ENCODE assay signal across 8 cellular contexts in the genomic region with DNA sequence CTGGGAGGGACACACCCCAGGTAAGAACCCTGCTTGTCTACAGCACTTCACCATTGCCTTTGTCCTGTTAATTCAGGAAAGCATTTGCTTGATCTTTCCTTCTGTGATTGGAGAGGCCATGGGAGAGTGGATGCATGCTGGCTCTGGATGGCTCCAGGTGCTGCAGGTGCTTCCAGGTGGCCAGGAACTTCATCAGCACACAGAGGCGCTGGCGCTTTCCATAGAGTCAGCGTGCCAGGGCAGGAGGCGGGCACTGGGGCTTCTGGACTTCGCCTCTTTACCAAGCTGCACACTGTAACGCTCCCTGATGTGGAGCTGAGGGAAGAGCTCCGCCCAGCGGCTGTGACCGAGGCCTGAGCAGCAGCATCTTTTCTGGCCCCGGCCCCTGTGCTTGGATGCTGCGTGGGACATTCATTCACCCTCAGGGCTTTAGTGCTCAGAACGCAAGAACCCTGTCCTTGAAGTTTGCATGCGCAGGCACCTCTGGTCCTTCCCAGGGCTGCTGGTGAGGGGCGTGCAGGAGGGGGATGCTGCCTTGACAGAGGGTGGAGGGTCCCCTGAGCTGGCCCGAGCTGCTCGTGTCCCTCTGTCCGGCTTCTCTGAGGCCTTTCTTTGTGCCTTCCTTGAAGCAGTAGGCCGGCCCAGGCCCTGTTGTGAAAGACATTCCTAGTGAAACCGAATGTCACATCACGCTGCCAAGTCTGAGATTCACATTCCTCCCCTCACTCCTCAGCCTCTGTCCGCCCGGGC. TPM values are rescaled to one million over a fixed set of nuclear protein-coding genes. Genes with fewer than 3 reads are reported as not detected.
A peak's percentile ranks its signal among the peaks of the same experiment; 100 is the strongest.
DNase-seq lines count a peak whose midpoint lies in the region; ATAC-seq, FAIRE-seq and TF ChIP-seq lines count a peak whose summit lies in the region.

No MANE protein-coding gene starts in this region.

- H3K9ac ChIP-seq in astrocyte (ENCODE audit: low read length) (no peak overlapping the region), liver (ENCODE audit: low read depth in 1 of 2, low read length in 2 of 2) (no peak overlapping the region)

- no peaks in the 10 kb centered on the region for H4K20me1 ChIP-seq in astrocyte (ENCODE audit: insufficient read depth, low read length)

- H3K27ac ChIP-seq in astrocyte (ENCODE audit: low read depth, low read length) (no peak overlapping the region), liver (ENCODE audit: low read depth in 1 of 2, low read length in 2 of 2) (no peak overlapping the region)

- H3K4me3 ChIP-seq in astrocyte (ENCODE audit: insufficient read depth, low read depth, low read length) (no peak overlapping the region), liver (ENCODE audit: low read depth in 1 of 3, low read length in 3 of 3) (no peak overlapping the region)

- H3K27ac Mint-ChIP-seq in stimulated activated naive CD8-positive, alpha-beta T cell treated with anti-CD3 and anti-CD28 coated beads, Interleukin-15, Interleukin-2, amounts not matched to agents 100 ng/mL and 50 ng/mL, for 24 hours: peak overlapping the region; percentile 98
- H3K27ac Mint-ChIP-seq in stimulated activated naive CD8-positive, alpha-beta T cell treated with anti-CD3 and anti-CD28 coated beads, Interleukin-15, amount 100 ng/mL, for 72 hours: peak overlapping the region in 1 of 2 donors; percentile 71
- no peak overlapping the region for H3K27ac Mint-ChIP-seq in astrocyte (ENCODE audit: unreplicated experiment)

- H3K9me3 ChIP-seq in astrocyte (ENCODE audit: insufficient read depth, low read depth, low read length) (no peaks in the 10 kb centered on the region), liver (ENCODE audit: control insufficient read depth in 4 of 4, low read length in 3 of 4) (no peaks in the 10 kb centered on the region)

- H3K36me3 ChIP-seq in astrocyte (ENCODE audit: insufficient read depth, low read length) (no peaks in the 10 kb centered on the region), liver (ENCODE audit: control insufficient read depth in 4 of 4, insufficient read depth in 3 of 4, low read depth in 1 of 4, low read length in 3 of 4) (no peaks in the 10 kb centered on the region)

- 68% methylated on average over 22 of the region's 22 CpGs for WGBS in liver

- no peaks in the 10 kb centered on the region for H3K9me3 Mint-ChIP-seq in stimulated activated naive CD8-positive, alpha-beta T cell treated with anti-CD3 and anti-CD28 coated beads, Interleukin-15, Interleukin-2, amounts not matched to agents 100 ng/mL and 50 ng/mL, for 24 hours
- H3K9me3 Mint-ChIP-seq in stimulated activated naive CD8-positive, alpha-beta T cell treated with anti-CD3 and anti-CD28 coated beads, Interleukin-15, amount 100 ng/mL, for 72 hours: no peaks in the 10 kb centered on the region
- peaks cover 17% of the 10 kb centered on the region for H3K9me3 Mint-ChIP-seq in astrocyte (ENCODE audit: unreplicated experiment)

- TF ChIP-seq RAD21 in liver (IDR thresholded peaks at IDR 0.05): peak; percentile 18 to 40

- H3K4me2 ChIP-seq in astrocyte (ENCODE audit: low read length): no peak overlapping the region

- H3K4me3 Mint-ChIP-seq in stimulated activated naive CD8-positive, alpha-beta T cell treated with anti-CD3 and anti-CD28 coated beads, Interleukin-15, Interleukin-2, amounts not matched to agents 100 ng/mL and 50 ng/mL, for 24 hours: no peak overlapping the region
- H3K4me3 Mint-ChIP-seq in stimulated activated naive CD8-positive, alpha-beta T cell treated with anti-CD3 and anti-CD28 coated beads, Interleukin-15, amount 100 ng/mL, for 72 hours: no peak overlapping the region
- H3K4me3 Mint-ChIP-seq in astrocyte (ENCODE audit: unreplicated experiment): no peak overlapping the region

- H3K27me3 ChIP-seq in astrocyte (ENCODE audit: insufficient read depth, low read length) (no peaks in the 10 kb centered on the region), liver (ENCODE audit: control insufficient read depth in 4 of 4, insufficient read depth in 4 of 4, low read length in 3 of 4) (no peaks in the 10 kb centered on the region)

- no peak for DNase-seq in stimulated activated naive CD8-positive, alpha-beta T cell treated with anti-CD3 and anti-CD28 coated beads, Interleukin-15, amount 100 ng/mL, for 72 hours
- DNase-seq in astrocyte (ENCODE audit: low read depth): peak; percentile 43
- no peak for DNase-seq in stimulated activated CD4-positive, alpha-beta T cell treated with anti-CD3 and anti-CD28 coated beads, Interleukin-15, amount 100 ng/mL, for 24 hours
- no peak for DNase-seq in amygdala (lab: John Stamatoyannopoulos, UW)

- peaks cover 38% of the 10 kb centered on the region for H3K4me1 Mint-ChIP-seq in stimulated activated naive CD8-positive, alpha-beta T cell treated with anti-CD3 and anti-CD28 coated beads, Interleukin-15, Interleukin-2, amounts not matched to agents 100 ng/mL and 50 ng/mL, for 24 hours (ENCODE audit: low read depth)
- H3K4me1 Mint-ChIP-seq in stimulated activated naive CD8-positive, alpha-beta T cell treated with anti-CD3 and anti-CD28 coated beads, Interleukin-15, amount 100 ng/mL, for 72 hours: peaks cover 44% of the 10 kb centered on the region
- H3K4me1 Mint-ChIP-seq in astrocyte (ENCODE audit: low read depth, unreplicated experiment): peaks cover 6% of the 10 kb centered on the region

- no peak for TF ChIP-seq CTCF in astrocyte (IDR thresholded peaks at IDR 0.05; ENCODE audit: insufficient read depth, low read depth, low read length)
- no peak for TF ChIP-seq CTCF in liver (IDR thresholded peaks at IDR 0.05; ENCODE audit: low read depth, low read length, missing input control)

- H2AFZ ChIP-seq in astrocyte (ENCODE audit: low read depth, low read length): no peak overlapping the region

- peaks cover 4% of the 10 kb centered on the region for H3K4me1 ChIP-seq in astrocyte (ENCODE audit: insufficient read depth, low read length)
- H3K4me1 ChIP-seq in liver (ENCODE audit: control insufficient read depth in 4 of 4, insufficient read depth in 4 of 4, low read length in 3 of 4): peaks cover 0 to 4% (median 0%) of the 10 kb centered on the region in 4 donors

- H3K79me2 ChIP-seq in astrocyte (ENCODE audit: insufficient read depth, low read length): no peaks in the 10 kb centered on the region

- no peak for FAIRE-seq in astrocyte (lab: Jason Lieb, UNC)

- peaks cover 6% of the 10 kb centered on the region for H3K36me3 Mint-ChIP-seq in stimulated activated naive CD8-positive, alpha-beta T cell treated with anti-CD3 and anti-CD28 coated beads, Interleukin-15, Interleukin-2, amounts not matched to agents 100 ng/mL and 50 ng/mL, for 24 hours (ENCODE audit: low read depth)
- H3K36me3 Mint-ChIP-seq in astrocyte (ENCODE audit: low read depth, unreplicated experiment): peaks cover 4% of the 10 kb centered on the region

- ATAC-seq in stimulated activated naive CD8-positive, alpha-beta T cell treated with anti-CD3 and anti-CD28 coated beads, Interleukin-15, amount 100 ng/mL, for 72 hours: no peak
- ATAC-seq in HG02981 (IDR thresholded peaks at IDR 0.05; ENCODE audit: unreplicated experiment) (no peak), HG02610 (IDR thresholded peaks at IDR 0.05; ENCODE audit: unreplicated experiment) (no peak)

- H3K27me3 Mint-ChIP-seq in stimulated activated naive CD8-positive, alpha-beta T cell treated with anti-CD3 and anti-CD28 coated beads, Interleukin-15, Interleukin-2, amounts not matched to agents 100 ng/mL and 50 ng/mL, for 24 hours: no peaks in the 10 kb centered on the region
- no peaks in the 10 kb centered on the region for H3K27me3 Mint-ChIP-seq in stimulated activated naive CD8-positive, alpha-beta T cell treated with anti-CD3 and anti-CD28 coated beads, Interleukin-15, amount 100 ng/mL, for 72 hours
- peaks cover 10% of the 10 kb centered on the region for H3K27me3 Mint-ChIP-seq in astrocyte (ENCODE audit: low read depth, unreplicated experiment)

TF ChIP-seq in liver, 16 proteins besides CTCF, POLR2A, EP300 and RAD21:
- TF ChIP-seq JUND (IDR thresholded peaks at IDR 0.05) (no peak), FOXA2 (IDR thresholded peaks at IDR 0.05) (no peak), HNF4A (conservative IDR thresholded peaks at IDR 0.05) (no peak), RXRA (IDR thresholded peaks at IDR 0.05) (no peak), YY1 (IDR thresholded peaks at IDR 0.05) (no peak), HNF4G (IDR thresholded peaks at IDR 0.05) (no peak)
- TF ChIP-seq, protein P1, sequence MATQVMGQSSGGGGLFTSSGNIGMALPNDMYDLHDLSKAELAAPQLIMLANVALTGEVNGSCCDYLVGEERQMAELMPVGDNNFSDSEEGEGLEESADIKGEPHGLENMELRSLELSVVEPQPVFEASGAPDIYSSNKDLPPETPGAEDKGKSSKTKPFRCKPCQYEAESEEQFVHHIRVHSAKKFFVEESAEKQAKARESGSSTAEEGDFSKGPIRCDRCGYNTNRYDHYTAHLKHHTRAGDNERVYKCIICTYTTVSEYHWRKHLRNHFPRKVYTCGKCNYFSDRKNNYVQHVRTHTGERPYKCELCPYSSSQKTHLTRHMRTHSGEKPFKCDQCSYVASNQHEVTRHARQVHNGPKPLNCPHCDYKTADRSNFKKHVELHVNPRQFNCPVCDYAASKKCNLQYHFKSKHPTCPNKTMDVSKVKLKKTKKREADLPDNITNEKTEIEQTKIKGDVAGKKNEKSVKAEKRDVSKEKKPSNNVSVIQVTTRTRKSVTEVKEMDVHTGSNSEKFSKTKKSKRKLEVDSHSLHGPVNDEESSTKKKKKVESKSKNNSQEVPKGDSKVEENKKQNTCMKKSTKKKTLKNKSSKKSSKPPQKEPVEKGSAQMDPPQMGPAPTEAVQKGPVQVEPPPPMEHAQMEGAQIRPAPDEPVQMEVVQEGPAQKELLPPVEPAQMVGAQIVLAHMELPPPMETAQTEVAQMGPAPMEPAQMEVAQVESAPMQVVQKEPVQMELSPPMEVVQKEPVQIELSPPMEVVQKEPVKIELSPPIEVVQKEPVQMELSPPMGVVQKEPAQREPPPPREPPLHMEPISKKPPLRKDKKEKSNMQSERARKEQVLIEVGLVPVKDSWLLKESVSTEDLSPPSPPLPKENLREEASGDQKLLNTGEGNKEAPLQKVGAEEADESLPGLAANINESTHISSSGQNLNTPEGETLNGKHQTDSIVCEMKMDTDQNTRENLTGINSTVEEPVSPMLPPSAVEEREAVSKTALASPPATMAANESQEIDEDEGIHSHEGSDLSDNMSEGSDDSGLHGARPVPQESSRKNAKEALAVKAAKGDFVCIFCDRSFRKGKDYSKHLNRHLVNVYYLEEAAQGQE (IDR thresholded peaks at IDR 0.05): no peak

RNA-seq across cellular contexts. Expression of a gene that starts 1.6 kb away (rescaled TPM):
- total RNA-seq in astrocyte: 8.6 and 13.8 TPM in 2 replicates
- total RNA-seq in liver: 1 to 10 TPM; 2.6 to 4.7 TPM
- polyA plus RNA-seq in liver: 1 to 10 TPM in 1 of 2 donors, under 1 TPM in 1; 0.69 to 1.9 TPM

RNA-seq across cellular contexts. Expression of a gene that starts 43.6 kb away (rescaled TPM):
- total RNA-seq in astrocyte (not detected in 2 replicates), liver (10 to 100 TPM in 1 of 2 donors, 1 to 10 TPM in 1; 5.4 to 18.2 TPM)
- polyA plus RNA-seq in liver: 1 to 10 TPM in 1 of 2 donors, under 1 TPM in 1; 0.72 to 1.5 TPM
